In the genomic region with DNA sequence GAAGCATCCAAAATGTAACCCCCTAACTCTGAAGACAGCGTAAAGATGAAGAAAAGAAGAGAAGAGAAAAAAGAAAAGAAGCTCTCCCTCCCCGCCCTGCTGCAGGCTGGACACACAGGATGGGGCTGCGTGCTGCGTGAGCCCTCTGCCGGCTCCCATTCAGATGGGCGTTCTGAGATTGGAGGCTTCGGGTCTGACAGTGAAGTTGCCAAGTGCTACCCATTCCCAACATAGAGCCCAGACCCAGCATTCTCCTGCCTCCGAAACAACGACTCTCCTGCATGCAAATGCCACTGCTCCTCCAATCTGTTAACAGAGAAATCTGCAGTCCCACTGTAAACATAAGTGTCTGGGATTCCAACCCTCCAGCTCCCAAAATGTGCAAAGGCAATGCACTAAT, we compare ENCODE assay signal across 16 cellular contexts.
DNase-seq lines count a peak whose midpoint lies in the region; ATAC-seq and TF ChIP-seq lines count a peak whose summit lies in the region.
"Had no signal": no experiment of that assay in that cellular context is flagged by ENCODE, and none has a peak within 500 bp of the region (broad histone marks: within the 10 kb centered on the region; RNA-seq: fewer than 3 reads in every experiment).

No MANE protein-coding gene starts in this region.

- DNase-seq in heart left ventricle, result no peak
- no peak for DNase-seq in neural crest cell (ENCODE audit: low read depth, low spot score)
- no peak for DNase-seq in T-helper 9 cell
- DNase-seq: activated CD8-positive, alpha-beta memory T cell treated with anti-CD3 and anti-CD28 coated beads for 24 hours; COR-L47; EL; NCI-H1105 treated with DMSO at 0.1 percent for 48 hours; NCI-H526; stimulated activated CD4-positive, alpha-beta T cell treated with anti-CD3 and anti-CD28 coated beads, Interleukin-12 subunit alpha, Interleukin-12 subunit beta, amount 100 ng/mL, for 4 hours; T-helper 2 cell had no signal

- H3K9me3 ChIP-seq in DOHH2 (ENCODE audit: control insufficient read depth, insufficient read depth, low read length), result no peaks in the 10 kb centered on the region
- H3K9me3 ChIP-seq in OCI-LY3 (ENCODE audit: insufficient read depth, low read length), result no peaks in the 10 kb centered on the region
- no peaks in the 10 kb centered on the region for H3K9me3 ChIP-seq in heart left ventricle

- peak overlapping the region; percentile 92 for H3K9ac ChIP-seq in OCI-LY3 (ENCODE audit: low read length)

- 18 to 41% (median 33%) methylated on average over 9 of the region's 9 CpGs for WGBS in heart left ventricle, 4 donors

- no peaks in the 10 kb centered on the region for H3K36me3 ChIP-seq in DOHH2 (ENCODE audit: control insufficient read depth, low read length)
- no peaks in the 10 kb centered on the region for H3K36me3 ChIP-seq in OCI-LY3 (replicated peaks; ENCODE audit: low read depth, low read length)
- no peaks in the 10 kb centered on the region for H3K36me3 ChIP-seq in heart left ventricle

- H3K27ac Mint-ChIP-seq in neural crest cell (ENCODE audit: unreplicated experiment), result no peak overlapping the region
- H3K27ac Mint-ChIP-seq: activated naive CD4-positive, alpha-beta T cell treated with anti-CD3 and anti-CD28 coated beads, Interleukin-2, amount 50 U/mL, for 72 hours; nephron had no signal

- H3K4me1 ChIP-seq in DOHH2 (ENCODE audit: control insufficient read depth, low read length), result peaks cover 74% of the 10 kb centered on the region
- H3K4me1 ChIP-seq in OCI-LY3 (ENCODE audit: low read length), result peaks cover 73% of the 10 kb centered on the region
- peaks cover 0 to 19% (median 0%) of the 10 kb centered on the region in 12 donors for H3K4me1 ChIP-seq in heart left ventricle

- peaks cover 37% of the 10 kb centered on the region for H3F3A ChIP-seq in DOHH2 (ENCODE audit: control insufficient read depth, insufficient read depth)

- no peaks in the 10 kb centered on the region for H3K9me3 Mint-ChIP-seq in neural crest cell
- H3K9me3 Mint-ChIP-seq: activated naive CD4-positive, alpha-beta T cell treated with anti-CD3 and anti-CD28 coated beads, Interleukin-2, amount 50 U/mL, for 72 hours; nephron had no signal

- peaks cover 50% of the 10 kb centered on the region for H3K4me1 Mint-ChIP-seq in neural crest cell

- H3K27me3 ChIP-seq in DOHH2 (ENCODE audit: control insufficient read depth, low read length) (no peaks in the 10 kb centered on the region), OCI-LY3 (ENCODE audit: low read depth, low read length) (no peaks in the 10 kb centered on the region), heart left ventricle (peaks cover 0 to 5% (median 0%) of the 10 kb centered on the region in 9 donors)

- H3K4me3 ChIP-seq in DOHH2 (ENCODE audit: low read length) (peak overlapping the region; percentile 49), OCI-LY3 (ENCODE audit: low read length) (peak overlapping the region; percentile 70), heart left ventricle (no peak overlapping the region)

- H3K9me2 ChIP-seq in DOHH2 (replicated peaks; ENCODE audit: control insufficient read depth, low read length), result no peaks in the 10 kb centered on the region

- H3K79me2 ChIP-seq in DOHH2 (ENCODE audit: control insufficient read depth, low read length) (no peaks in the 10 kb centered on the region), OCI-LY3 (ENCODE audit: low read length) (no peaks in the 10 kb centered on the region)

- H3K4me3 Mint-ChIP-seq in neural crest cell, result no peak overlapping the region
- H3K4me3 Mint-ChIP-seq: nephron had no signal

- no peak for TF ChIP-seq POLR2A in heart left ventricle (IDR thresholded peaks at IDR 0.05)

- H2AFZ ChIP-seq in OCI-LY3 (ENCODE audit: low read depth, low read length), result peak overlapping the region; percentile 77

- H3K27ac ChIP-seq in DOHH2 (ENCODE audit: low read depth, low read length), result peak overlapping the region; percentile 76
- H3K27ac ChIP-seq in OCI-LY3 (ENCODE audit: low read length), result peak overlapping the region; percentile 93
- H3K27ac ChIP-seq in heart left ventricle, result no peak overlapping the region

- H3K27me3 Mint-ChIP-seq in neural crest cell (ENCODE audit: low read depth), result peaks cover 33% of the 10 kb centered on the region

- H3K4me2 ChIP-seq in DOHH2 (ENCODE audit: low read length) (peak overlapping the region; percentile 74), OCI-LY3 (ENCODE audit: low read length) (peak overlapping the region; percentile 91)

- no peaks in the 10 kb centered on the region for H3K36me3 Mint-ChIP-seq in neural crest cell (ENCODE audit: low read depth)
- H3K36me3 Mint-ChIP-seq: activated naive CD4-positive, alpha-beta T cell treated with anti-CD3 and anti-CD28 coated beads, Interleukin-2, amount 50 U/mL, for 72 hours had no signal

- TF ChIP-seq CTCF in DOHH2 (IDR thresholded peaks at IDR 0.05; ENCODE audit: low read depth, low read length, poor library complexity, severe bottlenecking), result peak; percentile 28
- TF ChIP-seq CTCF in OCI-LY3 (IDR thresholded peaks at IDR 0.05; ENCODE audit: low read depth, low read length), result peak; percentile 71
- TF ChIP-seq CTCF in heart left ventricle (IDR thresholded peaks at IDR 0.05), result peak in 7 of 12 donors; percentile 14 to 40 (median 27)
- TF ChIP-seq CTCF in neural crest cell (conservative IDR thresholded peaks at IDR 0.05), result peak; percentile 14

- H4K20me1 ChIP-seq in DOHH2 (ENCODE audit: control insufficient read depth, insufficient read depth, low read depth, low read length) (no peaks in the 10 kb centered on the region), OCI-LY3 (ENCODE audit: insufficient read depth, low read length) (no peaks in the 10 kb centered on the region)

- peak; percentile 63 to 84 (median 76) for ATAC-seq in heart left ventricle
- no peak for ATAC-seq in HG03139 (IDR thresholded peaks at IDR 0.05; ENCODE audit: unreplicated experiment)
- ATAC-seq in GM19351 (IDR thresholded peaks at IDR 0.05; ENCODE audit: unreplicated experiment), result no peak
- ATAC-seq: activated naive CD4-positive, alpha-beta T cell treated with anti-CD3 and anti-CD28 coated beads, Interleukin-2, amount 50 U/mL, for 72 hours had no signal

- intact Hi-C loops in heart left ventricle (cut with DNase I), result loop anchor here in 3 of 10 donors (5.0 to 10.0 kb wide), 4 partner anchors 154 to 1021 kb away; a partner anchor contains a TSS

Comparison
In these comparisons a context has a peak if more than half of its experiments do, and no peak if none do; other contexts are left out.
1. H3K27ac ChIP-seq: peak in DOHH2 (single experiment) and OCI-LY3 (single experiment); none in heart left ventricle (0 of 12).
2. H3K4me3 ChIP-seq: peak in DOHH2 (single experiment) and OCI-LY3 (single experiment); none in heart left ventricle (0 of 12).
3. CTCF ChIP-seq: peak in every context shown above with its lines; median percentile 71 in OCI-LY3; 28 in DOHH2; 27 in heart left ventricle; 14 in neural crest cell.
4. ATAC-seq: peak in heart left ventricle (4 of 4); none in HG03139 (single experiment) and GM19351 (single experiment).